ENCODE assay signal across 34 cellular contexts in genomic region chr2:16030206-16031054, GRCh38.
A peak's percentile ranks its signal among the peaks of the same experiment; 100 is the strongest.
DNase-seq lines count a peak whose midpoint lies in the region; FAIRE-seq and TF ChIP-seq lines count a peak whose summit lies in the region.
"Had no signal": no experiment of that assay in that cellular context is flagged by ENCODE, and none has a peak within 500 bp of the region (broad histone marks: within the 10 kb centered on the region; RNA-seq: fewer than 3 reads in every experiment).

No MANE protein-coding gene starts in this region.

- no peaks in the 10 kb centered on the region for H3K9me3 ChIP-seq in H9 (ENCODE audit: control insufficient read depth, low read depth, low read length)
- H3K9me3 ChIP-seq in H1 (ENCODE audit: insufficient read depth in 2 of 2, low read depth in 1 of 2, low read length in 1 of 2) = no peaks in the 10 kb centered on the region
- no peaks in the 10 kb centered on the region for H3K9me3 ChIP-seq in transverse colon
- H3K9me3 ChIP-seq: ascending aorta; BLaER1 treated with 17β-estradiol and CSF1 and Interleukin-3, amounts not matched to agents 10 nM and 100 nM; esophagus muscularis mucosa; heart right ventricle; lower lobe of right lung; mucosa of descending colon; pancreas; stomach; tibial nerve had no signal

- H3K4me1 Mint-ChIP-seq in H9 (peaks cover 46 to 55% of the 10 kb centered on the region in 2 experiments), neural crest cell (peaks cover 79% of the 10 kb centered on the region)
- H3K4me1 Mint-ChIP-seq: activated CD4-positive, alpha-beta T cell treated with anti-CD3 and anti-CD28 coated beads, Interleukin-2, amount 10 ng/mL, durations not matched to agents 24 days and 14 days; natural killer cell; T-cell had no signal

- H3K9ac ChIP-seq in H9 (ENCODE audit: extremely low read depth, insufficient read length, low read length) (no peak overlapping the region), H1 (replicated peaks in 1 of 4; ENCODE audit: extremely low read depth in 1 of 4, low read depth in 3 of 4, low read length in 3 of 4) (no peak overlapping the region)
- H3K9ac ChIP-seq: BLaER1 treated with 17β-estradiol and CSF1 and Interleukin-3, amounts not matched to agents 10 nM and 100 nM had no signal

- H2BK5ac ChIP-seq in H9 (ENCODE audit: insufficient read length, low read length) (no peak overlapping the region), H1 (ENCODE audit: low read depth, low read length) (no peak overlapping the region)

- H3T11ph ChIP-seq in H9 (ENCODE audit: low read length) = no peak overlapping the region

- H2BK15ac ChIP-seq in H9 (ENCODE audit: low read depth, low read length) (no peak overlapping the region), H1 (ENCODE audit: low read length) (no peak overlapping the region)

- CTCF ChIA-PET in H1 (lab: Charles Lee; ENCODE audit: partially characterized antibody) = interaction anchor here (1.2 to 7.3 kb wide), 4 partner anchors 11 to 97 kb away, joined by 3 to 120 read pairs (median 6); partner anchors contain the start of gene MYCN

- H3K4ac ChIP-seq in H9 (ENCODE audit: low read depth, low read length) (no peak overlapping the region), H1 (replicated peaks; ENCODE audit: insufficient read length, low read depth, low read length) (peak overlapping the region; percentile 9)

- H3K79me1 ChIP-seq in H9 (ENCODE audit: insufficient read depth, low read depth, low read length, poor library complexity, severe bottlenecking) (no peaks in the 10 kb centered on the region), H1 (ENCODE audit: low read depth, low read length) (no peaks in the 10 kb centered on the region)

- FAIRE-seq in H1 (lab: Jason Lieb, UNC) = no peak
- FAIRE-seq: endometrium, K562, pancreas had no signal

- DNase-seq in H9 = no peak
- DNase-seq in H1 (ENCODE audit: low read depth in 1 of 2, low spot score in 2 of 2) = no peak
- peak; percentile 71 for DNase-seq in neural crest cell (ENCODE audit: low read depth, low spot score)
- peak in 35 of 49 donors; percentile 14 to 84 (median 45) for DNase-seq in substantia nigra (lab: John Stamatoyannopoulos, UW)
- DNase-seq in GM13976 (ENCODE audit: low spot score) = no peak
- DNase-seq in SHP77 treated with DMSO at 0.1 percent for 48 hours (lab: John Stamatoyannopoulos, UW) = no peak
- no peak for DNase-seq in transverse colon
- DNase-seq: activated CD4-positive, alpha-beta T cell treated with anti-CD3 and anti-CD28 coated beads, Interleukin-2, amount 10 ng/mL, durations not matched to agents 24 days and 14 days; activated effector memory CD4-positive, alpha-beta T cell treated with anti-CD3 and anti-CD28 coated beads, Interleukin-2, amount 50 U/mL, for 16 hours; activated T-cell treated with anti-CD3 and anti-CD28 coated beads, Interleukin-2, amount 50 U/mL, for 1 hour; COR-L47; foreskin keratinocyte; heart right ventricle; HFFc6; lower lobe of right lung; mucosa of descending colon; natural killer cell; NCI-H2171; NCI-H510A; pancreas; right cardiac atrium; stimulated activated CD4-positive, alpha-beta T cell treated with anti-CD3 and anti-CD28 coated beads, Interleukin-2, amount 100 ng/mL, for 24 hours; stomach; T-cell had no signal

- TF ChIP-seq EP300 in H1 (IDR thresholded peaks at IDR 0.05; ENCODE audit: borderline replicate concordance in 1 of 2, low read depth in 2 of 2, low read length in 2 of 2) = no peak
- no peak for TF ChIP-seq EP300 in transverse colon (IDR thresholded peaks at IDR 0.05; ENCODE audit: low read depth)

- H4K20me1 ChIP-seq in H9 (ENCODE audit: control insufficient read depth, insufficient read depth, insufficient read length) (no peaks in the 10 kb centered on the region), H1 (replicated peaks in 1 of 2; ENCODE audit: control insufficient read depth in 1 of 2, insufficient read depth in 2 of 2, low read length in 2 of 2) (no peaks in the 10 kb centered on the region)
- H4K20me1 ChIP-seq: BLaER1 treated with 17β-estradiol and CSF1 and Interleukin-3, amounts not matched to agents 10 nM and 100 nM had no signal

- H2AFZ ChIP-seq in H9 (ENCODE audit: low read length) (no peak overlapping the region), H1 (ENCODE audit: low read length) (no peak overlapping the region)

- H3K79me2 ChIP-seq in H9 (ENCODE audit: insufficient read depth, low read length) = no peaks in the 10 kb centered on the region
- no peaks in the 10 kb centered on the region for H3K79me2 ChIP-seq in H1 (ENCODE audit: control insufficient read depth in 1 of 2, insufficient read depth in 2 of 2, low read length in 2 of 2)

- H2AK5ac ChIP-seq in H9 (ENCODE audit: insufficient read length, low read length) (no peak overlapping the region), H1 (ENCODE audit: low read depth, low read length) (no peak overlapping the region)

- H3K4me2 ChIP-seq in H9 (ENCODE audit: insufficient read depth, insufficient read length, low read length) (no peak overlapping the region), H1 (ENCODE audit: insufficient read depth in 1 of 2, low read depth in 2 of 2, low read length in 2 of 2) (no peak overlapping the region)
- H3K4me2 ChIP-seq: BLaER1 treated with 17β-estradiol and CSF1 and Interleukin-3, amounts not matched to agents 10 nM and 100 nM had no signal

- H3K9me3 Mint-ChIP-seq in H9 = no peaks in the 10 kb centered on the region
- no peaks in the 10 kb centered on the region for H3K9me3 Mint-ChIP-seq in neural crest cell
- H3K9me3 Mint-ChIP-seq: activated CD4-positive, alpha-beta T cell treated with anti-CD3 and anti-CD28 coated beads, Interleukin-2, amount 10 ng/mL, durations not matched to agents 24 days and 14 days; natural killer cell; T-cell; WTC11 had no signal

- H3K4me3 ChIP-seq in H1 (ENCODE audit: extremely low read depth in 1 of 4, insufficient read depth in 2 of 4, low read depth in 3 of 4, low read length in 4 of 4) (no peak overlapping the region), transverse colon (no peak overlapping the region)
- H3K4me3 ChIP-seq: ascending aorta; BLaER1 treated with 17β-estradiol and CSF1 and Interleukin-3, amounts not matched to agents 10 nM and 100 nM; cardiac muscle cell; esophagus muscularis mucosa; heart right ventricle; K562; lower lobe of right lung; mucosa of descending colon; pancreas; stomach; tibial nerve had no signal

- H2BK20ac ChIP-seq in H9 (ENCODE audit: low read depth, low read length, poor library complexity, severe bottlenecking) (no peak overlapping the region), H1 (ENCODE audit: low read length) (no peak overlapping the region)

- H3K23ac ChIP-seq in H9 (ENCODE audit: insufficient read length, low read depth, low read length) = no peak overlapping the region
- no peak overlapping the region for H3K23ac ChIP-seq in H1 (ENCODE audit: insufficient read length)

- H3K23me2 ChIP-seq in H9 (ENCODE audit: insufficient read length, low read depth, low read length, poor library complexity, severe bottlenecking) (peaks cover 2% of the 10 kb centered on the region), H1 (ENCODE audit: low read depth, low read length) (no peaks in the 10 kb centered on the region; the same call in 1 of the 2 replicates)

- no peak overlapping the region for H3K56ac ChIP-seq in H9 (ENCODE audit: insufficient read length, low read depth, low read length)
- H3K56ac ChIP-seq in H1 (replicated peaks; ENCODE audit: insufficient read length, low read depth, low read length) = no peak overlapping the region

- H4K5ac ChIP-seq in H9 (ENCODE audit: insufficient read length, low read depth, low read length) (no peak overlapping the region), H1 (ENCODE audit: insufficient read length, low read depth, low read length) (no peak overlapping the region)

- in situ Hi-C loops in GM13976 (cut with MboI; ENCODE audit: low sequenced_read_pairs, unreplicated experiment) = no loop called here
- in situ Hi-C loops in transverse colon (cut with MboI; ENCODE audit: low pct_ligation_motif_present in 1 of 4, low pct_unique_long_range_greater_than_20kb in 1 of 4, low sequenced_read_pairs in 3 of 4) = no loop called here

- intact Hi-C loops in transverse colon (cut with DNase I; ENCODE audit: low total_unique reads) = no loop called here

- H3K27me3 ChIP-seq in H9 (ENCODE audit: insufficient read depth, low read length) (no peaks in the 10 kb centered on the region), H1 (replicated peaks in 1 of 4; ENCODE audit: control insufficient read depth in 3 of 4, extremely low read depth in 1 of 4, insufficient read depth in 3 of 4, low read length in 3 of 4) (no peaks in the 10 kb centered on the region), transverse colon (no peaks in the 10 kb centered on the region)
- H3K27me3 ChIP-seq: ascending aorta; BLaER1 treated with 17β-estradiol and CSF1 and Interleukin-3, amounts not matched to agents 10 nM and 100 nM; cardiac muscle cell; foreskin keratinocyte; heart right ventricle; pancreas; stomach; tibial nerve had no signal

- H3K27me3 Mint-ChIP-seq in H9 (ENCODE audit: low read depth) (peaks cover 4% of the 10 kb centered on the region), neural crest cell (ENCODE audit: low read depth) (peaks cover 4% of the 10 kb centered on the region)
- H3K27me3 Mint-ChIP-seq: activated CD4-positive, alpha-beta T cell treated with anti-CD3 and anti-CD28 coated beads, Interleukin-2, amount 10 ng/mL, durations not matched to agents 24 days and 14 days; activated naive CD8-positive, alpha-beta T cell had no signal

- no peak overlapping the region for H3K18ac ChIP-seq in H9 (ENCODE audit: insufficient read length, low read depth, low read length)
- peak overlapping the region; percentile 73 for H3K18ac ChIP-seq in H1 (ENCODE audit: extremely low read depth, low read length)

- TF ChIP-seq RAD21 in H1 (IDR thresholded peaks at IDR 0.05 in 1 of 2, conservative IDR thresholded peaks at IDR 0.05 in 1 of 2; ENCODE audit: low read depth in 2 of 2, low read length in 2 of 2) = no peak

- H2BK120ac ChIP-seq in H9 (ENCODE audit: low read depth, low read length, poor library complexity, severe bottlenecking) (no peak overlapping the region), H1 (replicated peaks; ENCODE audit: low read depth, low read length) (no peak overlapping the region)

- H3K27ac ChIP-seq in H9 (ENCODE audit: insufficient read length, low read depth, low read length) (no peak overlapping the region), H1 (ENCODE audit: low read depth, low read length) (no peak overlapping the region), substantia nigra (ENCODE audit: low read depth, low read length, poor library complexity, severe bottlenecking) (peak overlapping the region; percentile 94), transverse colon (no peak overlapping the region)
- H3K27ac ChIP-seq: ascending aorta; BLaER1 treated with 17β-estradiol and CSF1 and Interleukin-3, amounts not matched to agents 10 nM and 100 nM; cardiac muscle cell; esophagus muscularis mucosa; foreskin keratinocyte; heart right ventricle; lower lobe of right lung; pancreas; RWPE1; stomach; tibial nerve had no signal

- H3K14ac ChIP-seq in H9 (ENCODE audit: insufficient read depth, low read length) (peak overlapping the region; percentile 35; the same call in 1 of the 2 replicates), H1 (ENCODE audit: insufficient read length) (no peak overlapping the region)

- no peaks in the 10 kb centered on the region for H3K36me3 Mint-ChIP-seq in H9 (ENCODE audit: insufficient read depth in 1 of 3, low read depth in 3 of 3)
- H3K36me3 Mint-ChIP-seq in neural crest cell (ENCODE audit: low read depth) = no peaks in the 10 kb centered on the region
- H3K36me3 Mint-ChIP-seq: activated naive CD8-positive, alpha-beta T cell; natural killer cell; T-cell; WTC11 had no signal

- H3K36me3 ChIP-seq in H1 (ENCODE audit: control insufficient read depth in 2 of 4, insufficient read depth in 4 of 4, low read length in 3 of 4) (no peaks in the 10 kb centered on the region), transverse colon (no peaks in the 10 kb centered on the region)
- H3K36me3 ChIP-seq: ascending aorta; BLaER1 treated with 17β-estradiol and CSF1 and Interleukin-3, amounts not matched to agents 10 nM and 100 nM; cardiac muscle cell; esophagus muscularis mucosa; heart right ventricle; lower lobe of right lung; pancreas; stomach; tibial nerve had no signal

- peak overlapping the region in 1 of 3 experiments; percentile 14; a peak in 1 of 7 replicates for H3K27ac Mint-ChIP-seq in H9
- peak overlapping the region; percentile 87 for H3K27ac Mint-ChIP-seq in neural crest cell (ENCODE audit: unreplicated experiment)
- H3K27ac Mint-ChIP-seq: activated CD4-positive, alpha-beta T cell treated with anti-CD3 and anti-CD28 coated beads, Interleukin-2, amount 10 ng/mL, durations not matched to agents 24 days and 14 days; activated naive CD8-positive, alpha-beta T cell; HFFc6; natural killer cell; T-cell; WTC11 had no signal

- no peak for TF ChIP-seq CTCF in H9 (conservative IDR thresholded peaks at IDR 0.05)
- TF ChIP-seq CTCF in H1 (IDR thresholded peaks at IDR 0.05; ENCODE audit: control extremely low read depth in 1 of 3, insufficient read depth in 1 of 3, low read depth in 1 of 3, low read length in 3 of 3) = no peak
- no peak for TF ChIP-seq CTCF in neural crest cell (conservative IDR thresholded peaks at IDR 0.05)
- no peak for TF ChIP-seq CTCF in GM13976 (IDR thresholded peaks at IDR 0.05; ENCODE audit: borderline replicate concordance, control extremely low read depth, extremely low read depth, insufficient read depth, missing control alignments)
- TF ChIP-seq CTCF in transverse colon (IDR thresholded peaks at IDR 0.05) = no peak

- H4K91ac ChIP-seq in H9 (ENCODE audit: insufficient read length, low read depth, low read length) (no peak overlapping the region), H1 (replicated peaks; ENCODE audit: insufficient read length, low read length) (peak overlapping the region; percentile 41)

- POLR2A ChIA-PET in H1 (lab: Charles Lee; ENCODE audit: partially characterized antibody) = interaction anchor here (0.6 to 1.7 kb wide), 4 partner anchors 18 to 74 kb away, joined by 3 to 9 read pairs (median 4); no protein-coding TSS in a partner anchor

- H3K4me1 ChIP-seq in H9 (ENCODE audit: insufficient read depth, low read length) (peaks cover 4% of the 10 kb centered on the region; the same call in 1 of the 2 replicates), H1 (replicated peaks in 1 of 4; ENCODE audit: control insufficient read depth in 3 of 4, insufficient read depth in 4 of 4, low read length in 3 of 4) (peaks cover 0 to 6% (median 2%) of the 10 kb centered on the region in 4 experiments; a peak in 5 of 7 replicates), transverse colon (peaks cover 0 to 7% (median 0%) of the 10 kb centered on the region in 4 donors)
- H3K4me1 ChIP-seq: ascending aorta, esophagus muscularis mucosa, foreskin keratinocyte, heart right ventricle, pancreas, tibial nerve had no signal

- H4K8ac ChIP-seq in H9 (replicated peaks; ENCODE audit: insufficient read length, low read depth, low read length) (no peak overlapping the region), H1 (ENCODE audit: extremely low read depth, insufficient read depth, low read length) (peak overlapping the region; percentile 43; the same call in 1 of the 2 replicates)

- H3K4me3 Mint-ChIP-seq in H9 (no peak overlapping the region), neural crest cell (peak overlapping the region; percentile 72)
- H3K4me3 Mint-ChIP-seq: activated CD4-positive, alpha-beta T cell treated with anti-CD3 and anti-CD28 coated beads, Interleukin-2, amount 10 ng/mL, durations not matched to agents 24 days and 14 days; activated naive CD8-positive, alpha-beta T cell; HFFc6; natural killer cell; T-cell; WTC11 had no signal

- WGBS in H9 (ENCODE audit: extremely low coverage, insufficient read length, low lambda C conversion rate) = no CpG with 5 or more reads among the region's 24 CpGs
- WGBS in H1 (ENCODE audit: extremely low coverage in 1 of 2, insufficient coverage in 1 of 2, insufficient read length in 1 of 2, insufficient replicate concordance in 2 of 2, low coverage in 1 of 2, low lambda C conversion rate in 2 of 2, missing lambda C conversion rate in 1 of 2), 2 experiments = 90% methylated on average over 22 of the region's 24 CpGs; no CpG with 5 or more reads in 1 of the 2 experiments
- 80 to 90% methylated on average over 1 to 24 of the region's 24 CpGs for WGBS in transverse colon (ENCODE audit: low coverage in 1 of 2), 2 donors

- no peak for TF ChIP-seq POLR2A in H1 (IDR thresholded peaks at IDR 0.05; ENCODE audit: control extremely low read depth in 1 of 2, low read depth in 2 of 2, low read length in 2 of 2)
- TF ChIP-seq POLR2A in transverse colon (IDR thresholded peaks at IDR 0.05) = no peak

- H2BK12ac ChIP-seq in H9 (ENCODE audit: insufficient read length, low read depth, low read length) (no peak overlapping the region), H1 (ENCODE audit: low read depth, low read length) (peak overlapping the region; percentile 91; the same call in 1 of the 2 replicates)

Comparison
In these comparisons a context has a peak if more than half of its experiments do, and no peak if none do; other contexts are left out.
1. DNase-seq: peak in neural crest cell (single experiment) and substantia nigra (35 of 49); none in H9 (single experiment), H1 (0 of 2), GM13976 (single experiment), SHP77 treated with DMSO at 0.1 percent for 48 hours (single experiment) and transverse colon (single experiment).